Comparison of ENCODE assay signal across 19 cellular contexts in the genomic region with DNA sequence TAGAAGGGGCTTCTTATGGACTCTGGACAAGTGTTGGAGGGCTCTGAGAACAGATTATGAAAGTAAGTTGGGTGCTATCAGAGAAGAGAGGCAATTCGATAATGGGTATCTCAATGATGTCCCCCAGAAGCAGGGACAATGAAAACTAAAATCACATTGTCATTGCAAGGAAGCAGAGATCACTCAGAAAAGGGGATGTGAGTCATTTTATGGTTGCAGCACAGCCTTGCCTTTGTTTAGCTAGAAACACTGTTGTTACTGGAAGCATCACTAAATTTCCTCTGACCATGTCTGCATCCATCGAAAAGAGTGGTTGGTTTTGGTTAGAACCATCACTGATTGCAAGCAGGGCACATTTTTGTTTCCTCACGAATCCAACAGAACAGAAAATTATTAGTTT.
DNase-seq lines count a peak whose midpoint lies in the region; ATAC-seq and TF ChIP-seq lines count a peak whose summit lies in the region.
"Had no signal": no experiment of that assay in that cellular context is flagged by ENCODE, and none has a peak within 500 bp of the region (broad histone marks: within the 10 kb centered on the region; RNA-seq: fewer than 3 reads in every experiment).

No MANE protein-coding gene starts in this region.

- no peak for TF ChIP-seq CTCF in epithelial cell of esophagus (IDR thresholded peaks at IDR 0.05; ENCODE audit: insufficient read depth, low read depth, low read length, missing control alignments)

- ATAC-seq in HG02884 (IDR thresholded peaks at IDR 0.05; ENCODE audit: unreplicated experiment): peak; percentile 74
- ATAC-seq in HG03460 (IDR thresholded peaks at IDR 0.05; ENCODE audit: unreplicated experiment): no peak

- no peak overlapping the region for H3K4me3 ChIP-seq in epithelial cell of esophagus (ENCODE audit: low read length)
- H3K4me3 ChIP-seq: right atrium auricular region, tibial nerve had no signal

- DNase-seq in DMS53 (lab: John Stamatoyannopoulos, UW): peak; percentile 36
- DNase-seq in DMS53 treated with DMSO at 0.1 percent for 48 hours (lab: John Stamatoyannopoulos, UW; ENCODE audit: unreplicated experiment): no peak
- DNase-seq in MV-4-11 (lab: John Stamatoyannopoulos, UW): peak; percentile 10
- peak; percentile 5 for DNase-seq in epithelial cell of esophagus (ENCODE audit: low read depth)
- no peak for DNase-seq in activated T-cell treated with anti-CD3 and anti-CD28 coated beads, Interleukin-2, amount 50 U/mL, for 1 hour
- DNase-seq in CD1c-positive myeloid dendritic cell (ENCODE audit: extremely low spot score): no peak
- DNase-seq: activated CD4-positive, alpha-beta memory T cell treated with anti-CD3 and anti-CD28 coated beads, Interleukin-2, amount 10 ng/mL, durations not matched to agents 7 days and 5 days; activated naive CD8-positive, alpha-beta T cell treated with anti-CD3 and anti-CD28 coated beads for 36 hours; BE2C; brain microvascular endothelial cell; erythroblast; NCI-H2081; NCI-H510A treated with DMSO at 0.1 percent for 48 hours; stimulated activated naive CD4-positive, alpha-beta T cell; WERI-Rb-1 had no signal

Comparison
In these comparisons a context has a peak if more than half of its experiments do, and no peak if none do; other contexts are left out.
1. DNase-seq: peak in DMS53 (single experiment), MV-4-11 (single experiment) and epithelial cell of esophagus (single experiment); none in DMS53 treated with DMSO at 0.1 percent for 48 hours (single experiment), activated T-cell treated with anti-CD3 and anti-CD28 coated beads, Interleukin-2, amount 50 U/mL, for 1 hour (single experiment) and CD1c-positive myeloid dendritic cell (single experiment).